7 cellular contexts compared by ENCODE assay signal in the genomic region with DNA sequence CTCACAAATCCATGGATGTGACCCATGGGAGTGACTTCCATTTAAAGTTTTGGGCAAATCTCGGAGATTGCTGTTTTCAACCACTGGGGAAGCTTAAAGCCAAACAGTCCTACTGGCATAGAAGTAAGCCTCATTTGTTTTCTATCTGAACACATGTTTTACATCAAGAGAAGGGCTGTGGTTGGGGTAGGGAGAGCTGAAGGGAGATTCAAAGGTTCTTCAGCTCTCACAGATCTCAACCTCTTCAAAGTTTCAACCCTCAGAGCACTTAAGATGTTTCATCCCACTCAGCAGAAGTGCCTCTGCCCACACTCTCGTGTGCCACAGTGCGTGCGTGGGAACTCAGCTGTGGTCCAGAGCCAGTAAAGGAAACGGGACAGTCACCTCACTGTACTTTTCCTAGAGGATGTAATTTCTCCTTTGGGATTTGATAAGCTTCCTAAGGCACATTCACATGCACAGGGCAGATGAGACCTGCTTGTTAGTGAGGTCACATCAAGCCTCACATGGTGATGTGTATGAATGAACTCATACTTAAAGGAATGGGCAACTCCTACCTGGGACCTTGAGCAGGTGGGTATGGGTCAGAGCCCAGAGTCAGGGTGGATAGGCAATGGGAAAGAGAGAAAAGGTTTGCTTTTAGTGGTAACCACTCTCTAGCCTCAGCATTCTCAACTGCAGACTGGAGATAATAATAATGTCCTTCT.
DNase-seq lines count a peak whose midpoint lies in the region; TF ChIP-seq lines count a peak whose summit lies in the region.
"Not testable (repeated sequence)": the region's sequence is repeated elsewhere in the genome, so short reads cannot be mapped to it uniquely, and the experiment has no call there.

No MANE protein-coding gene starts in this region.

- not testable (repeated sequence) for H3K36me3 Mint-ChIP-seq in endothelial cell (ENCODE audit: low read depth, unreplicated experiment)

- not testable (repeated sequence) for H3K27me3 Mint-ChIP-seq in endothelial cell (ENCODE audit: unreplicated experiment)

- not testable (repeated sequence) for H3K27ac Mint-ChIP-seq in endothelial cell (ENCODE audit: unreplicated experiment)

- H3K9me3 Mint-ChIP-seq in endothelial cell (ENCODE audit: unreplicated experiment), result not testable (repeated sequence)

- not testable (repeated sequence) for TF ChIP-seq CTCF in endothelial cell (IDR thresholded peaks at IDR 0.05; ENCODE audit: unreplicated experiment)

- peak overlapping the region; percentile 60 for H3K4me3 Mint-ChIP-seq in endothelial cell (ENCODE audit: unreplicated experiment)

- DNase-seq in activated CD4-positive, alpha-beta T cell treated with anti-CD3 and anti-CD28 coated beads, Interleukin-2, amount 50 U/mL, for 1 hour, result peak; percentile 17
- DNase-seq in activated T-cell treated with anti-CD3 and anti-CD28 coated beads, Interleukin-2, amount 50 U/mL, for 1 hour, result peak; percentile 22
- DNase-seq in activated naive CD4-positive, alpha-beta T cell treated with Interleukin-2 at 50 U/mL for 16 hours, result peak; percentile 43
- DNase-seq in endothelial cell (ENCODE audit: low spot score), result not testable (repeated sequence)
- DNase-seq in stimulated activated CD4-positive, alpha-beta T cell treated with anti-CD3 and anti-CD28 coated beads, Interleukin-12 subunit alpha, Interleukin-12 subunit beta, amount 100 ng/mL, for 4 hours, result peak; percentile 26
- peak; percentile 8 for DNase-seq in stimulated activated CD8-positive, alpha-beta memory T cell treated with anti-CD3 and anti-CD28 coated beads, Interleukin-4, amount 100 ng/mL, for 24 hours (ENCODE audit: low read depth)

- not testable (repeated sequence) for H3K4me1 Mint-ChIP-seq in endothelial cell (ENCODE audit: unreplicated experiment)

- not testable (repeated sequence) for H3K9me3 ChIP-seq in KOPT-K1 (ENCODE audit: insufficient read depth, low read length, poor library complexity, severe bottlenecking)

- H3K36me3 ChIP-seq in KOPT-K1 (ENCODE audit: insufficient read depth, low read length), result not testable (repeated sequence)

- peak overlapping the region; percentile 36 for H3K27ac ChIP-seq in KOPT-K1 (ENCODE audit: low read depth, low read length, poor library complexity, severe bottlenecking)
